ENCODE assay signal across 14 cellular contexts in the genomic region with DNA sequence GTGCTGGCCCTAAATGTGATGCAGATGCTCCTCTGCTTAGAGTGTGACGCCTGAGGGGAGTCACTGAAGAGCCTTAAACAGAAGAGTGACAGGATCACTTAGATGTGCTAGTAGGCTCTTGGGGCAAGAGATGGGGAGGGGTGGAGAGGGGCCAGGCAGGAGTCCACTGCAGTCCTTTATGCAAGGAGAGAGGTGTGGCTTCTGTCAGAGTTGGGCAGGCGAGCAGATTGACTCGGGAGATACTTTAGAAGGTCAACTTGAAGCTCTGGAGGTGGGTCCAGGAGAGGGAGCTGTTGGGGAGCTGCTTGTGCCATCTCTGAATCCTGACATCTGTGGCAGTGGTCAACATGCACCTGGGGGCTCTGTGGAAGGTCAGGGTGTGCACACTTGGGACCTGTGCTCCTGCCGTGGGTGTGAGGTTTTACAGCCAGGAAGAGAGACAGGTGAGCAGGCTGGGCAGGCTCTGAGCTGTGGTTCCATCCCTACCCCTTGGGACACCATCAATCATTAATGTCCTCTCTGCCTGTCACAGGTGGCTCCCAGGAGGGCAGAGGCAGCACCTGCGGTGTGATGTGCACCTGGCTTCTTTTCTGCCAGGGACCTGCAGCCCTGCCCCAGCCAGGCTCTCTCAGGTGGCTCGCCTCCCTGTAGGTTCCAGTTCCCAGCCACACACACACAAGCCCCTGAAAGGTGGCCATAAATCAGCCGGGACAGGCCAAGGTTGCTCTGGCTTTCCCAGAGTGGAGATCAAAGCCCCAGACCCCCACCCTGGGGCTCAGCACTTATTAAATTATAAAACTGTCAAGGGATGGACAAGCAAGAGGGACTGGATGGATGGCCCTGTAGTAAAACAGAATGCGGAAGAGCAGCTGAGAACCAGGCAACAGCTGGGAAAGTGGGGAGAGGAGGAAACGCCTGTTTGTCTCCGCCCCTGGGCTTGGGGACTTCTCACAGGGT. TPM values are rescaled to one million over a fixed set of nuclear protein-coding genes. Genes with fewer than 3 reads are reported as not detected.
DNase-seq lines count a peak whose midpoint lies in the region; ATAC-seq, FAIRE-seq and TF ChIP-seq lines count a peak whose summit lies in the region.
"Had no signal": no experiment of that assay in that cellular context is flagged by ENCODE, and none has a peak within 500 bp of the region (broad histone marks: within the 10 kb centered on the region; RNA-seq: fewer than 3 reads in every experiment).

No MANE protein-coding gene starts in this region.

- H3K4me3 ChIP-seq in Karpas-422 (ENCODE audit: low read length) = no peak overlapping the region
- H3K4me3 ChIP-seq in OCI-LY7 (ENCODE audit: low read depth, low read length, poor library complexity, severe bottlenecking) = no peak overlapping the region
- no peak overlapping the region for H3K4me3 ChIP-seq in HepG2 (replicated peaks in 1 of 3; ENCODE audit: insufficient read depth in 1 of 3, low read depth in 2 of 3, low read length in 3 of 3)
- H3K4me3 ChIP-seq in gastroesophageal sphincter = no peak overlapping the region

- peak; percentile 41 for DNase-seq in COR-L47 (lab: John Stamatoyannopoulos, UW)
- DNase-seq in Karpas-422 = peak; percentile 69
- DNase-seq in OCI-LY7 (ENCODE audit: low spot score) = peak; percentile 85
- no peak for DNase-seq in HepG2 (ENCODE audit: low spot score)
- DNase-seq in stimulated activated CD4-positive, alpha-beta T cell treated with anti-CD3 and anti-CD28 coated beads, Interleukin-4, amount 100 ng/mL, for 24 hours = no peak
- DNase-seq: activated CD4-positive, alpha-beta T cell treated with anti-CD3 and anti-CD28 coated beads for 36 hours; cortex of kidney; mammary epithelial cell; NCI-H446 had no signal

- 26% methylated on average over 6 of the region's 10 CpGs for WGBS in HepG2 (ENCODE audit: low lambda C conversion rate)
- 70% methylated on average over 5 of the region's 10 CpGs; no CpG with 5 or more reads in 1 of the 2 donors for WGBS in gastroesophageal sphincter (ENCODE audit: low coverage in 1 of 2), 2 donors

- CTCF ChIA-PET in OCI-LY7 (lab: Charles Lee; ENCODE audit: unreplicated experiment) (interaction anchor here (0.7 kb wide), 1 partner anchor 38 kb away, joined by 5 read pairs; no protein-coding TSS in a partner anchor), HepG2 (lab: Yijun Ruan, JAX; ENCODE audit: low intra/inter-chr PET ratio, low total read pairs) (no interaction called here)

- no peak overlapping the region for H3K9ac ChIP-seq in Karpas-422 (ENCODE audit: low read length)
- no peak overlapping the region for H3K9ac ChIP-seq in HepG2 (ENCODE audit: insufficient read depth, low read depth, low read length)

- in situ Hi-C loops in HepG2 (cut with HindIII; ENCODE audit: extremely low pct_ligation_motif_present, low pct_unique_long_range_greater_than_20kb) = no loop called here

- POLR2A ChIA-PET in OCI-LY7 (lab: Charles Lee) (no interaction called here), HepG2 (lab: Yijun Ruan, JAX) (no interaction called here)

- BruUV-seq in OCI-LY7 (replicated peaks; lab: Mats Ljungman, UMichigan) = no TSS peak
- no TSS peak for BruUV-seq in HepG2 (replicated peaks; lab: Mats Ljungman, UMichigan)

- H2AFZ ChIP-seq in Karpas-422 (ENCODE audit: low read length) = no peak overlapping the region
- no peak overlapping the region for H2AFZ ChIP-seq in OCI-LY7 (ENCODE audit: low read length)
- no peak overlapping the region for H2AFZ ChIP-seq in HepG2 (ENCODE audit: low read length)

- no peaks in the 10 kb centered on the region for H3K27me3 ChIP-seq in Karpas-422 (ENCODE audit: low read length)
- peaks cover 4 to 59% of the 10 kb centered on the region in 2 experiments; a peak in 3 of 5 replicates for H3K27me3 ChIP-seq in HepG2 (ENCODE audit: control insufficient read depth in 1 of 2, insufficient read depth in 2 of 2, low read length in 2 of 2)
- H3K27me3 ChIP-seq in gastroesophageal sphincter = peaks cover 7% of the 10 kb centered on the region

- H3K27ac ChIP-seq in Karpas-422 (ENCODE audit: low read length) (no peak overlapping the region), OCI-LY7 (ENCODE audit: low read depth, low read length, poor library complexity, severe bottlenecking) (peak overlapping the region; percentile 4), HepG2 (ENCODE audit: extremely low read length, insufficient read depth, low read length) (no peak overlapping the region), gastroesophageal sphincter (no peak overlapping the region)

- no peak for TF ChIP-seq RAD21 in HepG2 (CRISPR knock-in tag; IDR thresholded peaks at IDR 0.05)

- H3K4me1 ChIP-seq in Karpas-422 (ENCODE audit: low read length) = peaks cover 13% of the 10 kb centered on the region
- peaks cover 19% of the 10 kb centered on the region for H3K4me1 ChIP-seq in OCI-LY7 (ENCODE audit: insufficient read depth, low read length, poor library complexity, severe bottlenecking)
- peaks cover 25% of the 10 kb centered on the region for H3K4me1 ChIP-seq in HepG2 (ENCODE audit: insufficient read depth, low read length)
- peaks cover 0 to 14% (median 3%) of the 10 kb centered on the region in 3 donors for H3K4me1 ChIP-seq in gastroesophageal sphincter

- ATAC-seq in HepG2 = peak; percentile 36
- ATAC-seq in gastroesophageal sphincter = no peak
- no peak for ATAC-seq in GM19328 (IDR thresholded peaks at IDR 0.05; ENCODE audit: unreplicated experiment)
- no peak for ATAC-seq in GM18873 (IDR thresholded peaks at IDR 0.05; ENCODE audit: low FRiP score, unreplicated experiment)
- ATAC-seq: activated CD4-positive, alpha-beta T cell treated with anti-CD3 and anti-CD28 coated beads for 36 hours had no signal

- H4K20me1 ChIP-seq in Karpas-422 (ENCODE audit: insufficient read depth, low read depth, low read length) (no peaks in the 10 kb centered on the region), OCI-LY7 (ENCODE audit: insufficient read depth, low read length) (no peaks in the 10 kb centered on the region), HepG2 (ENCODE audit: insufficient read depth, low read length) (no peaks in the 10 kb centered on the region)

- H3K9me2 ChIP-seq in Karpas-422 (replicated peaks; ENCODE audit: insufficient read depth, low read length) (no peaks in the 10 kb centered on the region), OCI-LY7 (ENCODE audit: insufficient read depth, low read length) (no peaks in the 10 kb centered on the region)

- H3K9me3 ChIP-seq in Karpas-422 (ENCODE audit: low read length) = no peaks in the 10 kb centered on the region
- H3K9me3 ChIP-seq in OCI-LY7 (ENCODE audit: low read length) = no peaks in the 10 kb centered on the region
- H3K9me3 ChIP-seq in HepG2 (ENCODE audit: low read length) = no peaks in the 10 kb centered on the region
- H3K9me3 ChIP-seq in gastroesophageal sphincter = no peaks in the 10 kb centered on the region

- H3K4me2 ChIP-seq in Karpas-422 (ENCODE audit: low read depth, low read length, poor library complexity, severe bottlenecking) (peak overlapping the region; percentile 2), OCI-LY7 (ENCODE audit: low read length) (peak overlapping the region; percentile 40), HepG2 (ENCODE audit: low read depth, low read length) (no peak overlapping the region)

- H3K79me2 ChIP-seq in Karpas-422 (ENCODE audit: low read length) (no peaks in the 10 kb centered on the region), OCI-LY7 (ENCODE audit: insufficient read depth, low read depth, low read length) (no peaks in the 10 kb centered on the region), HepG2 (ENCODE audit: insufficient read depth, low read length) (no peaks in the 10 kb centered on the region)

- intact Hi-C loops in OCI-LY7 (cut with micrococcal nuclease; ENCODE audit: unreplicated experiment) = loop anchor here (1.0 to 5.0 kb wide), 2 partner anchors 35 to 85 kb away; no protein-coding TSS in a partner anchor
- intact Hi-C loops in HepG2 (cut with micrococcal nuclease; ENCODE audit: unreplicated experiment) = no loop called here

- TF ChIP-seq EP300 in HepG2 (IDR thresholded peaks at IDR 0.05; ENCODE audit: low read depth in 2 of 2, low read length in 2 of 2) (no peak), HepG2 (CRISPR knock-in tag; IDR thresholded peaks at IDR 0.05; ENCODE audit: borderline replicate concordance) (no peak), gastroesophageal sphincter (IDR thresholded peaks at IDR 0.05) (no peak)

- H3K36me3 ChIP-seq in Karpas-422 (ENCODE audit: insufficient read depth, low read length) (no peaks in the 10 kb centered on the region), OCI-LY7 (ENCODE audit: insufficient read depth, low read length) (no peaks in the 10 kb centered on the region), HepG2 (replicated peaks in 1 of 2; ENCODE audit: control insufficient read depth in 1 of 2, insufficient read depth in 2 of 2, low read length in 2 of 2) (no peaks in the 10 kb centered on the region), gastroesophageal sphincter (no peaks in the 10 kb centered on the region)

- TF ChIP-seq POLR2A in HepG2 (IDR thresholded peaks at IDR 0.05; ENCODE audit: insufficient read depth in 1 of 2, low read depth in 2 of 2, low read length in 2 of 2) = no peak
- TF ChIP-seq POLR2A in gastroesophageal sphincter (IDR thresholded peaks at IDR 0.05) = no peak

- TF ChIP-seq CTCF in OCI-LY7 (conservative IDR thresholded peaks at IDR 0.05; ENCODE audit: low read length) (peak; percentile 57; the same call in 1 of the 2 replicates), HepG2 (CRISPR knock-in tag; IDR thresholded peaks at IDR 0.05) (peak; percentile 42), gastroesophageal sphincter (IDR thresholded peaks at IDR 0.05) (no peak)

- FAIRE-seq in HepG2 (lab: Jason Lieb, UNC) = no peak
- FAIRE-seq: frontal cortex had no signal

RNA-seq across cellular contexts. Expression of a gene that starts 14.0 kb away (rescaled TPM):
- 0.04 TPM in 1 of 2 replicates, not detected in the other for total RNA-seq in Karpas-422 (2014; rRNA removed; shearing (Covaris generic); ENCODE audit: low replicate concordance)
- 0.46 and 0.47 TPM in 2 replicates for total RNA-seq in OCI-LY7 (2014; rRNA removed; shearing (Covaris generic))
- total RNA-seq in OCI-LY7 (2022) (not detected in 2 replicates), HepG2 (2016; rRNA removed; fragmentation: Illumina TruSeq; extraction: Trizol) (not detected in 2 replicates), gastroesophageal sphincter (under 1 TPM in 3 of 4 donors, not detected in 1; 0.15 to 0.27 (median 0.19) TPM)
- total RNA-seq in HepG2 (2016; cell fraction: cytosol; rRNA removed; fragmentation: Illumina TruSeq; extraction: Trizol; ENCODE audit: low read depth) = not detected in 2 replicates
- not detected in 2 replicates for total RNA-seq in HepG2 (2016; cell fraction: insoluble cytoplasmic fraction; rRNA removed; fragmentation: Illumina TruSeq; extraction: Trizol)
- not detected in 2 replicates for total RNA-seq in HepG2 (2016; cell fraction: membrane; rRNA removed; fragmentation: Illumina TruSeq; extraction: Trizol)
- not detected in 2 replicates for total RNA-seq in HepG2 (2016; cell fraction: nucleus; rRNA removed; fragmentation: Illumina TruSeq; extraction: Trizol)
- polyA plus RNA-seq in HepG2 (2011; rRNA removed) = 0.01 TPM in 1 of 2 replicates, not detected in the other
- polyA plus RNA-seq in HepG2 (2011; cell fraction: cytosol; rRNA removed) = 0.01 and 0.03 TPM in 2 replicates
- 0.14 and 0.18 TPM in 2 replicates for polyA plus RNA-seq in HepG2 (2011; cell fraction: nucleus; rRNA removed)
- polyA plus RNA-seq in HepG2 (2012) = 0.08 and 0.13 TPM in 2 replicates
- not detected in 2 replicates for polyA plus RNA-seq in HepG2 (2016; cell fraction: cytosol; fragmentation: Illumina TruSeq; extraction: Trizol; ENCODE audit: low read depth)
- not detected in 2 replicates for polyA plus RNA-seq in HepG2 (2016; cell fraction: insoluble cytoplasmic fraction; fragmentation: Illumina TruSeq; extraction: Trizol; ENCODE audit: low read depth)
- polyA plus RNA-seq in HepG2 (2016; cell fraction: membrane; fragmentation: Illumina TruSeq; extraction: Trizol; ENCODE audit: low read depth) = not detected in 2 replicates
- polyA plus RNA-seq in HepG2 (2016; cell fraction: nucleus; fragmentation: Illumina TruSeq; extraction: Trizol; ENCODE audit: insufficient read depth, low read depth) = not detected in 2 replicates
- 10.5 TPM in 1 of 2 replicates, not detected in the other for polyA minus RNA-seq in HepG2 (2011; rRNA and poly(A)+ RNA removed; ENCODE audit: low replicate concordance)
- 0.18 TPM in 1 of 2 replicates, not detected in the other for polyA minus RNA-seq in HepG2 (2011; cell fraction: cytosol; rRNA and poly(A)+ RNA removed)
- not detected in 2 replicates for polyA minus RNA-seq in HepG2 (2011; cell fraction: nucleus; rRNA and poly(A)+ RNA removed)

RNA-seq across cellular contexts. Expression of a gene that starts 28.5 kb away (rescaled TPM):
- 0.30 and 0.61 TPM in 2 replicates for total RNA-seq in Karpas-422 (2014; rRNA removed; shearing (Covaris generic); ENCODE audit: low replicate concordance)
- 0.26 TPM in 1 of 2 replicates, not detected in the other for total RNA-seq in OCI-LY7 (2014; rRNA removed; shearing (Covaris generic))
- total RNA-seq in OCI-LY7 (2022) = not detected in 2 replicates
- not detected in 2 replicates for total RNA-seq in HepG2 (2016; rRNA removed; fragmentation: Illumina TruSeq; extraction: Trizol)
- not detected in 2 replicates for total RNA-seq in HepG2 (2016; cell fraction: cytosol; rRNA removed; fragmentation: Illumina TruSeq; extraction: Trizol; ENCODE audit: low read depth)
- total RNA-seq in HepG2 (2016; cell fraction: insoluble cytoplasmic fraction; rRNA removed; fragmentation: Illumina TruSeq; extraction: Trizol) = not detected in 2 replicates
- not detected in 2 replicates for total RNA-seq in HepG2 (2016; cell fraction: membrane; rRNA removed; fragmentation: Illumina TruSeq; extraction: Trizol)
- not detected in 2 replicates for total RNA-seq in HepG2 (2016; cell fraction: nucleus; rRNA removed; fragmentation: Illumina TruSeq; extraction: Trizol)
- not detected in 2 replicates for polyA plus RNA-seq in HepG2 (2011; rRNA removed)
- not detected in 2 replicates for polyA plus RNA-seq in HepG2 (2011; cell fraction: cytosol; rRNA removed)
- not detected in 2 replicates for polyA plus RNA-seq in HepG2 (2011; cell fraction: nucleus; rRNA removed)
- not detected in 2 replicates for polyA plus RNA-seq in HepG2 (2012)
- polyA plus RNA-seq in HepG2 (2016; cell fraction: cytosol; fragmentation: Illumina TruSeq; extraction: Trizol; ENCODE audit: low read depth) = not detected in 2 replicates
- not detected in 2 replicates for polyA plus RNA-seq in HepG2 (2016; cell fraction: insoluble cytoplasmic fraction; fragmentation: Illumina TruSeq; extraction: Trizol; ENCODE audit: low read depth)
- not detected in 2 replicates for polyA plus RNA-seq in HepG2 (2016; cell fraction: membrane; fragmentation: Illumina TruSeq; extraction: Trizol; ENCODE audit: low read depth)
- not detected in 2 replicates for polyA plus RNA-seq in HepG2 (2016; cell fraction: nucleus; fragmentation: Illumina TruSeq; extraction: Trizol; ENCODE audit: insufficient read depth, low read depth)
- polyA minus RNA-seq in HepG2 (2011; rRNA and poly(A)+ RNA removed; ENCODE audit: low replicate concordance) = 0.49 TPM in 1 of 2 replicates, not detected in the other
- polyA minus RNA-seq in HepG2 (2011; cell fraction: cytosol; rRNA and poly(A)+ RNA removed) = not detected in 2 replicates
- polyA minus RNA-seq in HepG2 (2011; cell fraction: nucleus; rRNA and poly(A)+ RNA removed) = not detected in 2 replicates
- not detected for total RNA-seq in gastroesophageal sphincter
- total RNA-seq: activated CD4-positive, alpha-beta T cell treated with anti-CD3 and anti-CD28 coated beads for 36 hours; frontal cortex; mammary epithelial cell; SK-MEL-5 had no signal
- polyA plus RNA-seq: mammary epithelial cell had no signal

RNA-seq across cellular contexts. Expression of a gene that starts 48.8 kb away (rescaled TPM):
- total RNA-seq in Karpas-422 (2014; rRNA removed; shearing (Covaris generic); ENCODE audit: low replicate concordance) = 0.30 and 0.61 TPM in 2 replicates
- not detected in 2 replicates for total RNA-seq in OCI-LY7 (2014; rRNA removed; shearing (Covaris generic))
- total RNA-seq in OCI-LY7 (2022) (0.13 and 0.18 TPM in 2 replicates), HepG2 (2016; rRNA removed; fragmentation: Illumina TruSeq; extraction: Trizol) (0.04 TPM in 1 of 2 replicates, not detected in the other), gastroesophageal sphincter (not detected)
- not detected in 2 replicates for total RNA-seq in HepG2 (2016; cell fraction: cytosol; rRNA removed; fragmentation: Illumina TruSeq; extraction: Trizol; ENCODE audit: low read depth)
- total RNA-seq in HepG2 (2016; cell fraction: insoluble cytoplasmic fraction; rRNA removed; fragmentation: Illumina TruSeq; extraction: Trizol) = 0.06 TPM in 1 of 2 replicates, not detected in the other
- total RNA-seq in HepG2 (2016; cell fraction: membrane; rRNA removed; fragmentation: Illumina TruSeq; extraction: Trizol) = not detected in 2 replicates
- total RNA-seq in HepG2 (2016; cell fraction: nucleus; rRNA removed; fragmentation: Illumina TruSeq; extraction: Trizol) = not detected in 2 replicates
- not detected in 2 replicates for polyA plus RNA-seq in HepG2 (2011; rRNA removed)
- polyA plus RNA-seq in HepG2 (2011; cell fraction: cytosol; rRNA removed) = not detected in 2 replicates
- polyA plus RNA-seq in HepG2 (2011; cell fraction: nucleus; rRNA removed) = not detected in 2 replicates
- polyA plus RNA-seq in HepG2 (2012) = not detected in 2 replicates
- polyA plus RNA-seq in HepG2 (2016; cell fraction: cytosol; fragmentation: Illumina TruSeq; extraction: Trizol; ENCODE audit: low read depth) = not detected in 2 replicates
- polyA plus RNA-seq in HepG2 (2016; cell fraction: insoluble cytoplasmic fraction; fragmentation: Illumina TruSeq; extraction: Trizol; ENCODE audit: low read depth) = not detected in 2 replicates
- not detected in 2 replicates for polyA plus RNA-seq in HepG2 (2016; cell fraction: membrane; fragmentation: Illumina TruSeq; extraction: Trizol; ENCODE audit: low read depth)
- polyA plus RNA-seq in HepG2 (2016; cell fraction: nucleus; fragmentation: Illumina TruSeq; extraction: Trizol; ENCODE audit: insufficient read depth, low read depth) = not detected in 2 replicates
- not detected in 2 replicates for polyA minus RNA-seq in HepG2 (2011; rRNA and poly(A)+ RNA removed; ENCODE audit: low replicate concordance)
- not detected in 2 replicates for polyA minus RNA-seq in HepG2 (2011; cell fraction: cytosol; rRNA and poly(A)+ RNA removed)
- polyA minus RNA-seq in HepG2 (2011; cell fraction: nucleus; rRNA and poly(A)+ RNA removed) = not detected in 2 replicates
- total RNA-seq: activated CD4-positive, alpha-beta T cell treated with anti-CD3 and anti-CD28 coated beads for 36 hours; frontal cortex; mammary epithelial cell; SK-MEL-5 had no signal
- polyA plus RNA-seq: mammary epithelial cell had no signal

RNA-seq across cellular contexts. Expression of a gene that starts 55.3 kb away (rescaled TPM):
- 2.6 TPM in 1 of 2 replicates, not detected in the other for total RNA-seq in Karpas-422 (2014; rRNA removed; shearing (Covaris generic); ENCODE audit: low replicate concordance)
- not detected in 2 replicates for total RNA-seq in OCI-LY7 (2014; rRNA removed; shearing (Covaris generic))
- not detected in 2 replicates for total RNA-seq in OCI-LY7 (2022)
- total RNA-seq in HepG2 (2016; rRNA removed; fragmentation: Illumina TruSeq; extraction: Trizol) = not detected in 2 replicates
- total RNA-seq in HepG2 (2016; cell fraction: cytosol; rRNA removed; fragmentation: Illumina TruSeq; extraction: Trizol; ENCODE audit: low read depth) = not detected in 2 replicates
- 0.06 TPM in 1 of 2 replicates, not detected in the other for total RNA-seq in HepG2 (2016; cell fraction: insoluble cytoplasmic fraction; rRNA removed; fragmentation: Illumina TruSeq; extraction: Trizol)
- 0.10 TPM in 1 of 2 replicates, not detected in the other for total RNA-seq in HepG2 (2016; cell fraction: membrane; rRNA removed; fragmentation: Illumina TruSeq; extraction: Trizol)
- total RNA-seq in HepG2 (2016; cell fraction: nucleus; rRNA removed; fragmentation: Illumina TruSeq; extraction: Trizol) = not detected in 2 replicates
- polyA plus RNA-seq in HepG2 (2011; rRNA removed) = 0.15 TPM in 1 of 2 replicates, not detected in the other
- polyA plus RNA-seq in HepG2 (2011; cell fraction: cytosol; rRNA removed) = 0.09 and 0.15 TPM in 2 replicates
- 0.09 and 0.19 TPM in 2 replicates for polyA plus RNA-seq in HepG2 (2011; cell fraction: nucleus; rRNA removed)
- polyA plus RNA-seq in HepG2 (2012) = 0.24 and 0.43 TPM in 2 replicates
- not detected in 2 replicates for polyA plus RNA-seq in HepG2 (2016; cell fraction: cytosol; fragmentation: Illumina TruSeq; extraction: Trizol; ENCODE audit: low read depth)
- polyA plus RNA-seq in HepG2 (2016; cell fraction: insoluble cytoplasmic fraction; fragmentation: Illumina TruSeq; extraction: Trizol; ENCODE audit: low read depth) = not detected in 2 replicates
- polyA plus RNA-seq in HepG2 (2016; cell fraction: membrane; fragmentation: Illumina TruSeq; extraction: Trizol; ENCODE audit: low read depth) = 0.17 TPM in 1 of 2 replicates, not detected in the other
- not detected in 2 replicates for polyA plus RNA-seq in HepG2 (2016; cell fraction: nucleus; fragmentation: Illumina TruSeq; extraction: Trizol; ENCODE audit: insufficient read depth, low read depth)
- polyA minus RNA-seq in HepG2 (2011; rRNA and poly(A)+ RNA removed; ENCODE audit: low replicate concordance) = 0.24 and 3.0 TPM in 2 replicates
- not detected in 2 replicates for polyA minus RNA-seq in HepG2 (2011; cell fraction: cytosol; rRNA and poly(A)+ RNA removed)
- not detected in 2 replicates for polyA minus RNA-seq in HepG2 (2011; cell fraction: nucleus; rRNA and poly(A)+ RNA removed)
- total RNA-seq in gastroesophageal sphincter = 10 to 100 TPM; 30.8 to 69.3 (median 49.6) TPM
- total RNA-seq: SK-MEL-5 had no signal

Comparison
In these comparisons a context has a peak if more than half of its experiments do, and no peak if none do; other contexts are left out.
1. DNase-seq: peak in COR-L47 (single experiment), Karpas-422 (single experiment) and OCI-LY7 (single experiment); none in HepG2 (single experiment) and stimulated activated CD4-positive, alpha-beta T cell treated with anti-CD3 and anti-CD28 coated beads, Interleukin-4, amount 100 ng/mL, for 24 hours (single experiment).
2. CTCF ChIP-seq: peak in OCI-LY7 (single experiment) and HepG2 (single experiment); none in gastroesophageal sphincter (0 of 4).